In genomic region chr7:3065724-3066143, GRCh38 we compare ENCODE assay signal across 9 cellular contexts. TPM values are rescaled to one million over a fixed set of nuclear protein-coding genes. Genes with fewer than 3 reads are reported as not detected.
DNase-seq lines count a peak whose midpoint lies in the region; ATAC-seq, FAIRE-seq and TF ChIP-seq lines count a peak whose summit lies in the region.
"Had no signal": no experiment of that assay in that cellular context is flagged by ENCODE, and none has a peak within 500 bp of the region (broad histone marks: within the 10 kb centered on the region; RNA-seq: fewer than 3 reads in every experiment).

No MANE protein-coding gene starts in this region.

- H3K9me3 Mint-ChIP-seq in activated naive CD4-positive, alpha-beta T cell treated with anti-CD3 and anti-CD28 coated beads, Interleukin-2, amount 50 U/mL, for 24 hours: peaks cover 9% of the 10 kb centered on the region
- H3K9me3 Mint-ChIP-seq in stimulated activated effector memory CD8-positive, alpha-beta T cell treated with anti-CD3 and anti-CD28 coated beads, Interleukin-12 subunit alpha, Interleukin-12 subunit beta, amount 100 ng/mL, for 72 hours: peaks cover 3% of the 10 kb centered on the region

- H3K27me3 ChIP-seq in GM06990 (replicated peaks; ENCODE audit: control insufficient read depth, insufficient read depth, low read length): no peaks in the 10 kb centered on the region
- no peaks in the 10 kb centered on the region for H3K27me3 ChIP-seq in keratinocyte (ENCODE audit: control insufficient read depth, extremely low read depth, insufficient read depth, low read length)

- H3K4me3 ChIP-seq in GM06990 (replicated peaks; ENCODE audit: low read depth, low read length) (no peak overlapping the region), keratinocyte (ENCODE audit: control insufficient read depth in 2 of 3, extremely low read depth in 1 of 3, insufficient read depth in 2 of 3, low read depth in 1 of 3, low read length in 3 of 3) (no peak overlapping the region)
- H3K4me3 ChIP-seq: SJSA1 had no signal

- no peaks in the 10 kb centered on the region for H3K9me3 ChIP-seq in keratinocyte (ENCODE audit: control insufficient read depth, low read depth, low read length)
- H3K9me3 ChIP-seq: SJSA1 had no signal

- dilution Hi-C loops in keratinocyte (cut with MboI; ENCODE audit: extremely low pct_ligation_motif_present, low sequenced_read_pairs): no loop called here

- peak overlapping the region; percentile 95 for H3K27ac Mint-ChIP-seq in activated naive CD4-positive, alpha-beta T cell treated with anti-CD3 and anti-CD28 coated beads, Interleukin-2, amount 50 U/mL, for 24 hours
- H3K27ac Mint-ChIP-seq in stimulated activated effector memory CD8-positive, alpha-beta T cell treated with anti-CD3 and anti-CD28 coated beads, Interleukin-12 subunit alpha, Interleukin-12 subunit beta, amount 100 ng/mL, for 72 hours: peak overlapping the region; percentile 89

- ATAC-seq in HG02870 (IDR thresholded peaks at IDR 0.05; ENCODE audit: unreplicated experiment) (peak; percentile 32), GM19455 (IDR thresholded peaks at IDR 0.05; ENCODE audit: unreplicated experiment) (no peak)
- peak; percentile 31 for ATAC-seq in stimulated activated effector memory CD8-positive, alpha-beta T cell treated with anti-CD3 and anti-CD28 coated beads, Interleukin-12 subunit alpha, Interleukin-12 subunit beta, amount 100 ng/mL, for 72 hours

- H3K9me1 ChIP-seq in keratinocyte (ENCODE audit: control insufficient read depth, extremely low read depth, insufficient read depth, low read length): no peaks in the 10 kb centered on the region

- H3K36me3 ChIP-seq in GM06990 (ENCODE audit: control insufficient read depth, insufficient read depth, low read length): no peaks in the 10 kb centered on the region
- H3K36me3 ChIP-seq in keratinocyte (ENCODE audit: control insufficient read depth in 2 of 2, extremely low read depth in 1 of 2, insufficient read depth in 2 of 2, low read length in 2 of 2): no peaks in the 10 kb centered on the region
- H3K36me3 ChIP-seq: SJSA1 had no signal

- no peak overlapping the region for H3K9ac ChIP-seq in keratinocyte (ENCODE audit: control insufficient read depth, extremely low read depth, insufficient read depth, low read length)

- H3K27ac ChIP-seq in keratinocyte (ENCODE audit: control insufficient read depth, insufficient read depth, low read length) (no peak overlapping the region), caudate nucleus (ENCODE audit: low read depth, low read length) (no peak overlapping the region)
- H3K27ac ChIP-seq: SJSA1 had no signal

- peaks cover 5% of the 10 kb centered on the region for H3K36me3 Mint-ChIP-seq in activated naive CD4-positive, alpha-beta T cell treated with anti-CD3 and anti-CD28 coated beads, Interleukin-2, amount 50 U/mL, for 24 hours
- H3K36me3 Mint-ChIP-seq in stimulated activated effector memory CD8-positive, alpha-beta T cell treated with anti-CD3 and anti-CD28 coated beads, Interleukin-12 subunit alpha, Interleukin-12 subunit beta, amount 100 ng/mL, for 72 hours: no peaks in the 10 kb centered on the region

- FAIRE-seq in keratinocyte (lab: Jason Lieb, UNC): no peak

- H3K4me2 ChIP-seq in keratinocyte (ENCODE audit: control insufficient read depth, extremely low read depth, insufficient read depth, low read depth, low read length): no peak overlapping the region

- no peak for DNase-seq in GM06990 (ENCODE audit: extremely low read depth, insufficient read length)
- peak; percentile 43 for DNase-seq in RKO (ENCODE audit: low spot score)
- DNase-seq in keratinocyte (ENCODE audit: low read depth, low spot score): no peak
- peak; percentile 47 to 81 for DNase-seq in stimulated activated effector memory CD8-positive, alpha-beta T cell treated with anti-CD3 and anti-CD28 coated beads, Interleukin-12 subunit alpha, Interleukin-12 subunit beta, amount 100 ng/mL, for 72 hours (ENCODE audit: low spot score in 2 of 2)
- DNase-seq in caudate nucleus (lab: John Stamatoyannopoulos, UW): no peak

- no peak overlapping the region for H2AFZ ChIP-seq in keratinocyte (ENCODE audit: control insufficient read depth, low read length)

- peak overlapping the region; percentile 60 for H3K4me3 Mint-ChIP-seq in activated naive CD4-positive, alpha-beta T cell treated with anti-CD3 and anti-CD28 coated beads, Interleukin-2, amount 50 U/mL, for 24 hours
- H3K4me3 Mint-ChIP-seq in stimulated activated effector memory CD8-positive, alpha-beta T cell treated with anti-CD3 and anti-CD28 coated beads, Interleukin-12 subunit alpha, Interleukin-12 subunit beta, amount 100 ng/mL, for 72 hours: peak overlapping the region; percentile 60

- H3K4me1 Mint-ChIP-seq in activated naive CD4-positive, alpha-beta T cell treated with anti-CD3 and anti-CD28 coated beads, Interleukin-2, amount 50 U/mL, for 24 hours: peaks cover 90% of the 10 kb centered on the region
- peaks cover 85% of the 10 kb centered on the region for H3K4me1 Mint-ChIP-seq in stimulated activated effector memory CD8-positive, alpha-beta T cell treated with anti-CD3 and anti-CD28 coated beads, Interleukin-12 subunit alpha, Interleukin-12 subunit beta, amount 100 ng/mL, for 72 hours

- H3K79me2 ChIP-seq in keratinocyte (ENCODE audit: control insufficient read depth, insufficient read depth, low read length): no peaks in the 10 kb centered on the region

- no peaks in the 10 kb centered on the region for H3K27me3 Mint-ChIP-seq in activated naive CD4-positive, alpha-beta T cell treated with anti-CD3 and anti-CD28 coated beads, Interleukin-2, amount 50 U/mL, for 24 hours

- H4K20me1 ChIP-seq in keratinocyte (ENCODE audit: control insufficient read depth, extremely low read depth, insufficient read depth, low read length): no peaks in the 10 kb centered on the region

- H3K4me1 ChIP-seq in keratinocyte (ENCODE audit: control insufficient read depth, extremely low read depth, insufficient read depth, low read length): no peaks in the 10 kb centered on the region
- H3K4me1 ChIP-seq: SJSA1 had no signal

- TF ChIP-seq CTCF in GM06990 (IDR thresholded peaks at IDR 0.05; ENCODE audit: insufficient read depth, low read length, poor library complexity, severe bottlenecking) (peak; percentile 80), keratinocyte (optimal IDR thresholded peaks at IDR 0.05 in 1 of 3, IDR thresholded peaks at IDR 0.05 in 1 of 3, conservative IDR thresholded peaks at IDR 0.05 in 1 of 3; ENCODE audit: extremely low read depth in 1 of 3, insufficient read depth in 2 of 3, low read length in 3 of 3) (peak; percentile 51 to 82 (median 63))

RNA-seq across cellular contexts. Expression of gene CARD11, which starts 22.1 kb away (rescaled TPM):
- polyA plus RNA-seq in keratinocyte: 4.1 to 7.2 TPM (median 4.3 TPM) in 3 replicates
- 0.69 TPM for polyA plus RNA-seq in keratinocyte (2011; ENCODE audit: low read depth)
- 4.8 and 9.0 TPM in 2 replicates for polyA plus RNA-seq in keratinocyte (2011; cell fraction: cytosol; rRNA removed)
- polyA plus RNA-seq in keratinocyte (2011; cell fraction: nucleus; rRNA removed): 7.1 and 9.2 TPM in 2 replicates
- 0.51 and 10.1 TPM in 2 replicates for polyA plus RNA-seq in keratinocyte (2012; ENCODE audit: low replicate concordance)
- 3.9 to 22.2 TPM (median 12.4 TPM) in 3 replicates for polyA minus RNA-seq in keratinocyte
- polyA minus RNA-seq in keratinocyte (2011; cell fraction: cytosol; rRNA and poly(A)+ RNA removed): 10.9 TPM
- polyA minus RNA-seq in keratinocyte (2011; cell fraction: nucleus; rRNA and poly(A)+ RNA removed): 4.1 and 10.1 TPM in 2 replicates

Comparison
In these comparisons a context has a peak if more than half of its experiments do, and no peak if none do; other contexts are left out.
1. DNase-seq: peak in RKO (single experiment) and stimulated activated effector memory CD8-positive, alpha-beta T cell treated with anti-CD3 and anti-CD28 coated beads, Interleukin-12 subunit alpha, Interleukin-12 subunit beta, amount 100 ng/mL, for 72 hours (2 of 2); none in GM06990 (single experiment), keratinocyte (single experiment) and caudate nucleus (0 of 61).